12 cellular contexts compared by ENCODE assay signal in genomic region chr10:8051851-8052257, GRCh38. TPM values are rescaled to one million over a fixed set of nuclear protein-coding genes. Genes with fewer than 3 reads are reported as not detected.
DNase-seq lines count a peak whose midpoint lies in the region; ATAC-seq lines count a peak whose summit lies in the region.
"Had no signal": no experiment of that assay in that cellular context is flagged by ENCODE, and none has a peak within 500 bp of the region (broad histone marks: within the 10 kb centered on the region; RNA-seq: fewer than 3 reads in every experiment).

No MANE protein-coding gene starts in this region.

- H3K36me3 Mint-ChIP-seq in activated naive CD4-positive, alpha-beta T cell treated with anti-CD3 and anti-CD28 coated beads, Interleukin-2, amount 50 U/mL, for 24 hours, result no peaks in the 10 kb centered on the region
- peaks cover 13% of the 10 kb centered on the region for H3K36me3 Mint-ChIP-seq in activated CD8-positive, alpha-beta memory T cell treated with anti-CD3 and anti-CD28 coated beads, Interleukin-2, amount 10 ng/mL, durations not matched to agents 7 days and 5 days
- no peaks in the 10 kb centered on the region for H3K36me3 Mint-ChIP-seq in immature natural killer cell
- no peaks in the 10 kb centered on the region for H3K36me3 Mint-ChIP-seq in stimulated activated memory B cell treated with anti-CD40 and anti-IgM and Interleukin-4, amounts not matched to agents 10 μg/mL and 1 μg/mL and 100 μg/mL, for 72 hours

- H3K27ac Mint-ChIP-seq in activated naive CD4-positive, alpha-beta T cell treated with anti-CD3 and anti-CD28 coated beads, Interleukin-2, amount 50 U/mL, for 24 hours, result no peak overlapping the region
- peak overlapping the region; percentile 76 for H3K27ac Mint-ChIP-seq in activated CD8-positive, alpha-beta memory T cell treated with anti-CD3 and anti-CD28 coated beads, Interleukin-2, amount 10 ng/mL, durations not matched to agents 7 days and 5 days
- peak overlapping the region in 1 of 6 donors; percentile 97 for H3K27ac Mint-ChIP-seq in immature natural killer cell
- no peak overlapping the region for H3K27ac Mint-ChIP-seq in stimulated activated memory B cell treated with anti-CD40 and anti-IgM and Interleukin-4, amounts not matched to agents 10 μg/mL and 1 μg/mL and 100 μg/mL, for 72 hours

- ATAC-seq in activated CD8-positive, alpha-beta memory T cell treated with anti-CD3 and anti-CD28 coated beads, Interleukin-2, amount 10 ng/mL, durations not matched to agents 7 days and 5 days, result no peak
- ATAC-seq in stimulated activated memory B cell treated with anti-CD40 and anti-IgM and Interleukin-4, amounts not matched to agents 10 μg/mL and 1 μg/mL and 100 μg/mL, for 72 hours, result no peak
- no peak for ATAC-seq in HG02884 (IDR thresholded peaks at IDR 0.05; ENCODE audit: unreplicated experiment)
- ATAC-seq: left lobe of liver had no signal

- H3K27me3 Mint-ChIP-seq in activated naive CD4-positive, alpha-beta T cell treated with anti-CD3 and anti-CD28 coated beads, Interleukin-2, amount 50 U/mL, for 24 hours, result peaks cover 27% of the 10 kb centered on the region
- H3K27me3 Mint-ChIP-seq in activated CD8-positive, alpha-beta memory T cell treated with anti-CD3 and anti-CD28 coated beads, Interleukin-2, amount 10 ng/mL, durations not matched to agents 7 days and 5 days, result peaks cover 42% of the 10 kb centered on the region
- H3K27me3 Mint-ChIP-seq in immature natural killer cell (ENCODE audit: low read depth in 3 of 3), result peaks cover 47 to 78% (median 67%) of the 10 kb centered on the region in 3 donors
- H3K27me3 Mint-ChIP-seq in stimulated activated memory B cell treated with anti-CD40 and anti-IgM and Interleukin-4, amounts not matched to agents 10 μg/mL and 1 μg/mL and 100 μg/mL, for 72 hours, result peaks cover 90% of the 10 kb centered on the region

- CTCF ChIA-PET in activated CD8-positive, alpha-beta memory T cell treated with anti-CD3 and anti-CD28 coated beads, Interleukin-2, amount 10 ng/mL, durations not matched to agents 7 days and 5 days (lab: Charles Lee), result interaction anchor here (1.3 to 1.7 kb wide), 4 partner anchors 12 to 421 kb away, joined by 3 to 6 read pairs (median 4); no protein-coding TSS in a partner anchor

- DNase-seq in activated naive CD4-positive, alpha-beta T cell treated with anti-CD3 and anti-CD28 coated beads, Interleukin-2, amount 50 U/mL, for 16 hours, result no peak
- DNase-seq in activated CD8-positive, alpha-beta memory T cell treated with anti-CD3 and anti-CD28 coated beads, Interleukin-2, amount 10 ng/mL, durations not matched to agents 7 days and 5 days, result no peak
- DNase-seq in immature natural killer cell (no peak), inferior parietal cortex (ENCODE audit: extremely low spot score) (no peak)
- DNase-seq in stimulated activated naive CD4-positive, alpha-beta T cell (lab: John Stamatoyannopoulos, UW), result no peak
- DNase-seq: amygdala, NCI-H146, sigmoid colon had no signal

- peaks cover 49% of the 10 kb centered on the region for H3K4me1 Mint-ChIP-seq in activated naive CD4-positive, alpha-beta T cell treated with anti-CD3 and anti-CD28 coated beads, Interleukin-2, amount 50 U/mL, for 24 hours
- peaks cover 37% of the 10 kb centered on the region for H3K4me1 Mint-ChIP-seq in activated CD8-positive, alpha-beta memory T cell treated with anti-CD3 and anti-CD28 coated beads, Interleukin-2, amount 10 ng/mL, durations not matched to agents 7 days and 5 days
- H3K4me1 Mint-ChIP-seq in immature natural killer cell, result peaks cover 39 to 53% of the 10 kb centered on the region in 2 donors
- H3K4me1 Mint-ChIP-seq in stimulated activated memory B cell treated with anti-CD40 and anti-IgM and Interleukin-4, amounts not matched to agents 10 μg/mL and 1 μg/mL and 100 μg/mL, for 72 hours, result peaks cover 44% of the 10 kb centered on the region

- no peaks in the 10 kb centered on the region for H3K9me3 Mint-ChIP-seq in activated naive CD4-positive, alpha-beta T cell treated with anti-CD3 and anti-CD28 coated beads, Interleukin-2, amount 50 U/mL, for 24 hours
- H3K9me3 Mint-ChIP-seq in activated CD8-positive, alpha-beta memory T cell treated with anti-CD3 and anti-CD28 coated beads, Interleukin-2, amount 10 ng/mL, durations not matched to agents 7 days and 5 days (ENCODE audit: low read depth), result no peaks in the 10 kb centered on the region
- H3K9me3 Mint-ChIP-seq in immature natural killer cell, result peaks cover 0 to 6% (median 0%) of the 10 kb centered on the region in 6 donors
- H3K9me3 Mint-ChIP-seq in stimulated activated memory B cell treated with anti-CD40 and anti-IgM and Interleukin-4, amounts not matched to agents 10 μg/mL and 1 μg/mL and 100 μg/mL, for 72 hours, result no peaks in the 10 kb centered on the region

- H3K4me3 Mint-ChIP-seq in activated naive CD4-positive, alpha-beta T cell treated with anti-CD3 and anti-CD28 coated beads, Interleukin-2, amount 50 U/mL, for 24 hours, result peak overlapping the region; percentile 97
- H3K4me3 Mint-ChIP-seq in activated CD8-positive, alpha-beta memory T cell treated with anti-CD3 and anti-CD28 coated beads, Interleukin-2, amount 10 ng/mL, durations not matched to agents 7 days and 5 days, result peak overlapping the region; percentile 91
- H3K4me3 Mint-ChIP-seq in immature natural killer cell, result peak overlapping the region; percentile 48 to 94 (median 64)
- H3K4me3 Mint-ChIP-seq in stimulated activated memory B cell treated with anti-CD40 and anti-IgM and Interleukin-4, amounts not matched to agents 10 μg/mL and 1 μg/mL and 100 μg/mL, for 72 hours, result peak overlapping the region; percentile 50

RNA-seq across cellular contexts. Expression of gene GATA3, which starts 2.6 kb away (rescaled TPM):
- 10 to 100 TPM; 61.5 to 83.4 TPM for total RNA-seq in activated CD8-positive, alpha-beta memory T cell treated with anti-CD3 and anti-CD28 coated beads, Interleukin-2, amount 10 ng/mL, durations not matched to agents 7 days and 5 days
- 10 to 100 TPM; 27.2 to 52.1 (median 36.8) TPM for polyA plus RNA-seq in immature natural killer cell
- total RNA-seq: sigmoid colon had no signal
